2 cellular contexts compared by ENCODE assay signal in the genomic region with DNA sequence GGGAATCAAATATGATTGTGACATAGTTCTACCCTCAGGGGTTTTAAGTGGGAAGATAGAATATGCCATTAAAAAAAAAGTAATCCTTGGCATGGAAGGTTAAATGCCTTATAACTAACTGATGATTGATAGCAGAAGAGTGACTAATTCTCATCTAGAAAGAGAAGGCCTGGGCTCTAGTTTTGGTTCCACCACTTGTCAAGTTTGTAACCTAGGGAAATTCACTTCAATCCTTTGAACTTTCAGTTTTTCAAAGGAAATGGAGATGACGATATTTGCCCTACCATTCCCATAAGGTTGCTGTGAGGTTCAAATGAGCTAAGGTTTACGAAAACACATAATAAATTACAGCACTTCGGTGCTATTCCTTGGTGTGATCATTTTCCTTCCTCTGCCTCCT.
TF ChIP-seq lines count a peak whose summit lies in the region.

No MANE protein-coding gene starts in this region.

TF ChIP-seq in SK-N-SH, 30 proteins besides CTCF, POLR2A, EP300 and RAD21 (continued from another document):
- TF ChIP-seq, protein P1, sequence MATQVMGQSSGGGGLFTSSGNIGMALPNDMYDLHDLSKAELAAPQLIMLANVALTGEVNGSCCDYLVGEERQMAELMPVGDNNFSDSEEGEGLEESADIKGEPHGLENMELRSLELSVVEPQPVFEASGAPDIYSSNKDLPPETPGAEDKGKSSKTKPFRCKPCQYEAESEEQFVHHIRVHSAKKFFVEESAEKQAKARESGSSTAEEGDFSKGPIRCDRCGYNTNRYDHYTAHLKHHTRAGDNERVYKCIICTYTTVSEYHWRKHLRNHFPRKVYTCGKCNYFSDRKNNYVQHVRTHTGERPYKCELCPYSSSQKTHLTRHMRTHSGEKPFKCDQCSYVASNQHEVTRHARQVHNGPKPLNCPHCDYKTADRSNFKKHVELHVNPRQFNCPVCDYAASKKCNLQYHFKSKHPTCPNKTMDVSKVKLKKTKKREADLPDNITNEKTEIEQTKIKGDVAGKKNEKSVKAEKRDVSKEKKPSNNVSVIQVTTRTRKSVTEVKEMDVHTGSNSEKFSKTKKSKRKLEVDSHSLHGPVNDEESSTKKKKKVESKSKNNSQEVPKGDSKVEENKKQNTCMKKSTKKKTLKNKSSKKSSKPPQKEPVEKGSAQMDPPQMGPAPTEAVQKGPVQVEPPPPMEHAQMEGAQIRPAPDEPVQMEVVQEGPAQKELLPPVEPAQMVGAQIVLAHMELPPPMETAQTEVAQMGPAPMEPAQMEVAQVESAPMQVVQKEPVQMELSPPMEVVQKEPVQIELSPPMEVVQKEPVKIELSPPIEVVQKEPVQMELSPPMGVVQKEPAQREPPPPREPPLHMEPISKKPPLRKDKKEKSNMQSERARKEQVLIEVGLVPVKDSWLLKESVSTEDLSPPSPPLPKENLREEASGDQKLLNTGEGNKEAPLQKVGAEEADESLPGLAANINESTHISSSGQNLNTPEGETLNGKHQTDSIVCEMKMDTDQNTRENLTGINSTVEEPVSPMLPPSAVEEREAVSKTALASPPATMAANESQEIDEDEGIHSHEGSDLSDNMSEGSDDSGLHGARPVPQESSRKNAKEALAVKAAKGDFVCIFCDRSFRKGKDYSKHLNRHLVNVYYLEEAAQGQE (IDR thresholded peaks at IDR 0.05; ENCODE audit: low read depth, low read length): no peak
- TF ChIP-seq GATA2 (CRISPR knock-in tag; IDR thresholded peaks at IDR 0.05): no peak
- TF ChIP-seq TCF12 (IDR thresholded peaks at IDR 0.05): 0 out of 2 replicates have a peak, but pooled peaks have one; percentile 13
- TF ChIP-seq, protein P2, sequence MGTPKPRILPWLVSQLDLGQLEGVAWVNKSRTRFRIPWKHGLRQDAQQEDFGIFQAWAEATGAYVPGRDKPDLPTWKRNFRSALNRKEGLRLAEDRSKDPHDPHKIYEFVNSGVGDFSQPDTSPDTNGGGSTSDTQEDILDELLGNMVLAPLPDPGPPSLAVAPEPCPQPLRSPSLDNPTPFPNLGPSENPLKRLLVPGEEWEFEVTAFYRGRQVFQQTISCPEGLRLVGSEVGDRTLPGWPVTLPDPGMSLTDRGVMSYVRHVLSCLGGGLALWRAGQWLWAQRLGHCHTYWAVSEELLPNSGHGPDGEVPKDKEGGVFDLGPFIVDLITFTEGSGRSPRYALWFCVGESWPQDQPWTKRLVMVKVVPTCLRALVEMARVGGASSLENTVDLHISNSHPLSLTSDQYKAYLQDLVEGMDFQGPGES (IDR thresholded peaks at IDR 0.05; ENCODE audit: low read depth, low read length): no peak

TF ChIP-seq in SK-N-SH treated with all-trans-retinoic acid at 6 μM for 48 hours, 23 proteins besides CTCF, POLR2A, EP300 and RAD21 (continued from another document):
- TF ChIP-seq ISL1 (CRISPR knock-in tag; IDR thresholded peaks at IDR 0.05) (no peak), ARNTL (CRISPR knock-in tag; IDR thresholded peaks at IDR 0.05; ENCODE audit: borderline replicate concordance, low read depth) (no peak), TOX (CRISPR knock-in tag; IDR thresholded peaks at IDR 0.05; ENCODE audit: borderline replicate concordance) (no peak), TCF4 (CRISPR knock-in tag; IDR thresholded peaks at IDR 0.05; ENCODE audit: borderline replicate concordance) (no peak), OSR1 (CRISPR knock-in tag; IDR thresholded peaks at IDR 0.05) (no peak), ZNF70 (CRISPR knock-in tag; IDR thresholded peaks at IDR 0.05) (no peak), ESRRG (CRISPR knock-in tag; IDR thresholded peaks at IDR 0.05) (no peak), ZC3H10 (CRISPR knock-in tag; IDR thresholded peaks at IDR 0.05) (no peak), ZFP30 (CRISPR knock-in tag; IDR thresholded peaks at IDR 0.05) (no peak), SNAI2 (CRISPR knock-in tag; IDR thresholded peaks at IDR 0.05) (no peak), ZNF8 (CRISPR knock-in tag; IDR thresholded peaks at IDR 0.05) (no peak), ZFP3 (CRISPR knock-in tag; IDR thresholded peaks at IDR 0.05) (no peak)
- TF ChIP-seq, protein P3, sequence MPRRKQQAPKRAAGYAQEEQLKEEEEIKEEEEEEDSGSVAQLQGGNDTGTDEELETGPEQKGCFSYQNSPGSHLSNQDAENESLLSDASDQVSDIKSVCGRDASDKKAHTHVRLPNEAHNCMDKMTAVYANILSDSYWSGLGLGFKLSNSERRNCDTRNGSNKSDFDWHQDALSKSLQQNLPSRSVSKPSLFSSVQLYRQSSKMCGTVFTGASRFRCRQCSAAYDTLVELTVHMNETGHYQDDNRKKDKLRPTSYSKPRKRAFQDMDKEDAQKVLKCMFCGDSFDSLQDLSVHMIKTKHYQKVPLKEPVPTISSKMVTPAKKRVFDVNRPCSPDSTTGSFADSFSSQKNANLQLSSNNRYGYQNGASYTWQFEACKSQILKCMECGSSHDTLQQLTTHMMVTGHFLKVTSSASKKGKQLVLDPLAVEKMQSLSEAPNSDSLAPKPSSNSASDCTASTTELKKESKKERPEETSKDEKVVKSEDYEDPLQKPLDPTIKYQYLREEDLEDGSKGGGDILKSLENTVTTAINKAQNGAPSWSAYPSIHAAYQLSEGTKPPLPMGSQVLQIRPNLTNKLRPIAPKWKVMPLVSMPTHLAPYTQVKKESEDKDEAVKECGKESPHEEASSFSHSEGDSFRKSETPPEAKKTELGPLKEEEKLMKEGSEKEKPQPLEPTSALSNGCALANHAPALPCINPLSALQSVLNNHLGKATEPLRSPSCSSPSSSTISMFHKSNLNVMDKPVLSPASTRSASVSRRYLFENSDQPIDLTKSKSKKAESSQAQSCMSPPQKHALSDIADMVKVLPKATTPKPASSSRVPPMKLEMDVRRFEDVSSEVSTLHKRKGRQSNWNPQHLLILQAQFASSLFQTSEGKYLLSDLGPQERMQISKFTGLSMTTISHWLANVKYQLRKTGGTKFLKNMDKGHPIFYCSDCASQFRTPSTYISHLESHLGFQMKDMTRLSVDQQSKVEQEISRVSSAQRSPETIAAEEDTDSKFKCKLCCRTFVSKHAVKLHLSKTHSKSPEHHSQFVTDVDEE (CRISPR knock-in tag; IDR thresholded peaks at IDR 0.05): no peak
- TF ChIP-seq, protein P4, sequence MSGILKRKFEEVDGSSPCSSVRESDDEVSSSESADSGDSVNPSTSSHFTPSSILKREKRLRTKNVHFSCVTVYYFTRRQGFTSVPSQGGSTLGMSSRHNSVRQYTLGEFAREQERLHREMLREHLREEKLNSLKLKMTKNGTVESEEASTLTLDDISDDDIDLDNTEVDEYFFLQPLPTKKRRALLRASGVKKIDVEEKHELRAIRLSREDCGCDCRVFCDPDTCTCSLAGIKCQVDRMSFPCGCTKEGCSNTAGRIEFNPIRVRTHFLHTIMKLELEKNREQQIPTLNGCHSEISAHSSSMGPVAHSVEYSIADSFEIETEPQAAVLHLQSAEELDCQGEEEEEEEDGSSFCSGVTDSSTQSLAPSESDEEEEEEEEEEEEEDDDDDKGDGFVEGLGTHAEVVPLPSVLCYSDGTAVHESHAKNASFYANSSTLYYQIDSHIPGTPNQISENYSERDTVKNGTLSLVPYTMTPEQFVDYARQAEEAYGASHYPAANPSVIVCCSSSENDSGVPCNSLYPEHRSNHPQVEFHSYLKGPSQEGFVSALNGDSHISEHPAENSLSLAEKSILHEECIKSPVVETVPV (CRISPR knock-in tag; IDR thresholded peaks at IDR 0.05): no peak
